Comparison of ENCODE assay signal across 7 cellular contexts in the genomic region with DNA sequence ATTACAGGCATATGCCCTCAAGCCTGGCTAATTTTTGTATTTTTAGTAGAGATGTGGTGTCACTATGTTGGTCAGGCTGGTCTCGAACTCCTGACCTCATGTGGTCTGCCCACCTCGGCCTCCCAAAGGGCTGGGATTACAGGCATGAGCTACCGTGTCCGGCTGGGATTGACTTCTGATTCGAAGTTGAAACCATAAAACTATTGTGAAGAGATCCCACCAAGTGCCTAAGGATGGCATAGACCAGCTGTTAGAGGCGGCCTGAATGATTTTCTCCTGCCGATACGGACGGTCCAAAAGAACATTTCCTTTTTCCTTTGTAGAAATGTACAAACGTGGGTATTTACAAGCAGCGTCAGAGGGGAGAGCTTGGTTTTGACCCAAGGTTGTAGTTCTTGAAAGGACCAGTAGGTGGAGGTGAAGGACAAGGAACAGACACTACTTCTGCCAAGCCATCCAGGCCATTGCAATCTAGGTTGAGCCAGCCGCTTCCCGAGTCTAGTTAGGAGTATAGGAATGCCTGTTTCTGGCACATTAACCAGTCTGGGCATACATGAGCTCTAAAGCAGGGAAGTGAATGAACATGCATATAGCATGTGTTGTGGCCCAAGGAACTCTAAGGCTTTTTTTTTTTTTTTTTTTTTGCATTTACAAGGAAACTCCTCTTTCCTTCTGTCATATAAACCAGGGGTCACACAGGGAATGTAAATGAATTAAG. TPM values are rescaled to one million over a fixed set of nuclear protein-coding genes. Genes with fewer than 3 reads are reported as not detected.
DNase-seq lines count a peak whose midpoint lies in the region; ATAC-seq, FAIRE-seq and TF ChIP-seq lines count a peak whose summit lies in the region.

No MANE protein-coding gene starts in this region.

- no peaks in the 10 kb centered on the region for H3K9me3 Mint-ChIP-seq in activated T-cell treated with anti-CD3 and anti-CD28 coated beads, Interleukin-2, amount 50 U/mL, for 4 hours
- no peaks in the 10 kb centered on the region for H3K9me3 Mint-ChIP-seq in type B pancreatic cell

- no peaks in the 10 kb centered on the region for H3K4me1 Mint-ChIP-seq in activated T-cell treated with anti-CD3 and anti-CD28 coated beads, Interleukin-2, amount 50 U/mL, for 4 hours (ENCODE audit: low read depth)
- peaks cover 12% of the 10 kb centered on the region for H3K4me1 Mint-ChIP-seq in type B pancreatic cell (ENCODE audit: unreplicated experiment)

- peak; percentile 62 for FAIRE-seq in RCC 7860 (lab: Jason Lieb, UNC)

- DNase-seq in LNCaP clone FGC (ENCODE audit: low read depth) (peak; percentile 84), RCC 7860 (ENCODE audit: low spot score) (peak; percentile 80), fibroblast of mammary gland (ENCODE audit: low read depth) (peak; percentile 91), type B pancreatic cell (ENCODE audit: extremely low spot score, unreplicated experiment) (no peak)
- peak; percentile 52 for DNase-seq in activated T-cell treated with anti-CD3 and anti-CD28 coated beads, Interleukin-2, amount 50 U/mL, for 4 hours

- H3K36me3 ChIP-seq in neutrophil: no peaks in the 10 kb centered on the region

- TF ChIP-seq CTCF in GM12872 (IDR thresholded peaks at IDR 0.05; ENCODE audit: insufficient read depth, low read depth, low read length): peak; percentile 89
- peak; percentile 92 for TF ChIP-seq CTCF in LNCaP clone FGC (IDR thresholded peaks at IDR 0.05; ENCODE audit: control insufficient read depth, extremely low read depth, insufficient read depth)
- TF ChIP-seq CTCF in fibroblast of mammary gland (conservative IDR thresholded peaks at IDR 0.05; ENCODE audit: control insufficient read depth, insufficient read depth, low read depth, low read length): peak; percentile 95
- peak; percentile 67 for TF ChIP-seq CTCF in neutrophil (IDR thresholded peaks at IDR 0.05)
- TF ChIP-seq CTCF in type B pancreatic cell (conservative IDR thresholded peaks at IDR 0.05): peak; percentile 91

- H3K27ac ChIP-seq in neutrophil: no peak overlapping the region

- H3K36me3 Mint-ChIP-seq in activated T-cell treated with anti-CD3 and anti-CD28 coated beads, Interleukin-2, amount 50 U/mL, for 4 hours (ENCODE audit: insufficient read depth): no peaks in the 10 kb centered on the region
- no peaks in the 10 kb centered on the region for H3K36me3 Mint-ChIP-seq in type B pancreatic cell

- ATAC-seq in activated T-cell treated with anti-CD3 and anti-CD28 coated beads, Interleukin-2, amount 50 U/mL, for 4 hours: peak; percentile 90 to 97

- H3K4me3 ChIP-seq in LNCaP clone FGC (ENCODE audit: low read depth, low read length) (0 out of 2 replicates have a peak overlapping the region, but pooled peaks have one; percentile 9), fibroblast of mammary gland (ENCODE audit: control insufficient read depth, low read depth, low read length) (no peak overlapping the region), neutrophil (ENCODE audit: low read depth in 1 of 2, low read length in 1 of 2) (no peak overlapping the region)

- H3K27me3 ChIP-seq in neutrophil: peaks cover 56% of the 10 kb centered on the region

- peak overlapping the region; percentile 1 for H3K27ac Mint-ChIP-seq in type B pancreatic cell

- H3K9me3 ChIP-seq in neutrophil: no peaks in the 10 kb centered on the region

- H3K4me1 ChIP-seq in neutrophil (ENCODE audit: control insufficient read depth in 1 of 2, insufficient read depth in 1 of 2, low read depth in 1 of 2, low read length in 1 of 2): no peaks in the 10 kb centered on the region

- no peak overlapping the region for H3K4me3 Mint-ChIP-seq in activated T-cell treated with anti-CD3 and anti-CD28 coated beads, Interleukin-2, amount 50 U/mL, for 4 hours
- no peak overlapping the region for H3K4me3 Mint-ChIP-seq in type B pancreatic cell

- peaks cover 25% of the 10 kb centered on the region for H3K27me3 Mint-ChIP-seq in activated T-cell treated with anti-CD3 and anti-CD28 coated beads, Interleukin-2, amount 50 U/mL, for 4 hours (ENCODE audit: low read depth)
- H3K27me3 Mint-ChIP-seq in type B pancreatic cell: peaks cover 3% of the 10 kb centered on the region

RNA-seq across cellular contexts. Expression of gene MOCS3, which starts 29.0 kb away (rescaled TPM):
- 10 to 100 TPM in 2 of 3 donors, 1 to 10 TPM in 1; 8.7 to 10.3 (median 10.3) TPM for total RNA-seq in activated T-cell treated with anti-CD3 and anti-CD28 coated beads, Interleukin-2, amount 50 U/mL, for 4 hours
- 7.4 and 8.2 TPM in 2 replicates for total RNA-seq in type B pancreatic cell (ENCODE audit: low replicate concordance)

RNA-seq across cellular contexts. Expression of gene DPM1, which starts 29.3 kb away (rescaled TPM):
- total RNA-seq in activated T-cell treated with anti-CD3 and anti-CD28 coated beads, Interleukin-2, amount 50 U/mL, for 4 hours: 10 to 100 TPM; 66.4 to 73.4 (median 70.9) TPM
- 36.2 and 40.8 TPM in 2 replicates for total RNA-seq in type B pancreatic cell (ENCODE audit: low replicate concordance)

RNA-seq across cellular contexts. Expression of gene KCNG1, which starts 35.3 kb away (rescaled TPM):
- 10 to 100 TPM in 1 of 3 donors, 1 to 10 TPM in 2; 6.7 to 10.2 (median 7.0) TPM for total RNA-seq in activated T-cell treated with anti-CD3 and anti-CD28 coated beads, Interleukin-2, amount 50 U/mL, for 4 hours
- total RNA-seq in type B pancreatic cell (ENCODE audit: low replicate concordance): 78.8 and 238 TPM in 2 replicates

RNA-seq across cellular contexts. Expression of gene ADNP, which starts 56.4 kb away (rescaled TPM):
- total RNA-seq in activated T-cell treated with anti-CD3 and anti-CD28 coated beads, Interleukin-2, amount 50 U/mL, for 4 hours: 10 to 100 TPM; 55.0 to 59.6 (median 55.2) TPM
- 81.7 and 103 TPM in 2 replicates for total RNA-seq in type B pancreatic cell (ENCODE audit: low replicate concordance)
